ENCODE assay signal across 9 cellular contexts in genomic region chr12:113961921-113962710, GRCh38. TPM values are rescaled to one million over a fixed set of nuclear protein-coding genes. Genes with fewer than 3 reads are reported as not detected.
DNase-seq lines count a peak whose midpoint lies in the region; ATAC-seq and TF ChIP-seq lines count a peak whose summit lies in the region.
"Had no signal": no experiment of that assay in that cellular context is flagged by ENCODE, and none has a peak within 500 bp of the region (broad histone marks: within the 10 kb centered on the region; RNA-seq: fewer than 3 reads in every experiment).

No MANE protein-coding gene starts in this region.

- H3K27me3 ChIP-seq in WERI-Rb-1 (ENCODE audit: insufficient read depth, low read depth, severe bottlenecking) (peaks cover 1% of the 10 kb centered on the region), GM23338 (ENCODE audit: insufficient read depth) (no peaks in the 10 kb centered on the region)
- H3K27me3 ChIP-seq: BLaER1 had no signal

- H3K4me1 Mint-ChIP-seq in central memory CD8-positive, alpha-beta T cell = peaks cover 33% of the 10 kb centered on the region
- peaks cover 50% of the 10 kb centered on the region for H3K4me1 Mint-ChIP-seq in stimulated activated memory B cell treated with anti-CD40 and anti-IgM and Interleukin-4, amounts not matched to agents 10 μg/mL and 1 μg/mL and 100 μg/mL, for 72 hours
- H3K4me1 Mint-ChIP-seq in GM23338 = peaks cover 9% of the 10 kb centered on the region

- H3K36me3 ChIP-seq in WERI-Rb-1 = peaks cover 28% of the 10 kb centered on the region
- peaks cover 20% of the 10 kb centered on the region for H3K36me3 ChIP-seq in GM23338 (ENCODE audit: insufficient read depth)

- intact Hi-C loops in left colon (cut with DNase I, micrococcal nuclease) = no loop called here

- H3K79me2 ChIP-seq in GM23338 (replicated peaks; ENCODE audit: insufficient read depth) = peaks cover 31% of the 10 kb centered on the region

- no peaks in the 10 kb centered on the region for H3K9me2 ChIP-seq in GM23338 (ENCODE audit: insufficient read depth)

- H2AFZ ChIP-seq in GM23338 = no peak overlapping the region

- H3K9me3 Mint-ChIP-seq in central memory CD8-positive, alpha-beta T cell = no peaks in the 10 kb centered on the region
- H3K9me3 Mint-ChIP-seq in stimulated activated memory B cell treated with anti-CD40 and anti-IgM and Interleukin-4, amounts not matched to agents 10 μg/mL and 1 μg/mL and 100 μg/mL, for 72 hours = no peaks in the 10 kb centered on the region
- no peaks in the 10 kb centered on the region; the same call in 1 of the 3 replicates for H3K9me3 Mint-ChIP-seq in GM23338

- no peak overlapping the region for H3K4me3 ChIP-seq in WERI-Rb-1 (ENCODE audit: low read depth, low read length)
- no peak overlapping the region for H3K4me3 ChIP-seq in GM23338
- H3K4me3 ChIP-seq: BLaER1 had no signal

- H3K27me3 Mint-ChIP-seq in central memory CD8-positive, alpha-beta T cell = no peaks in the 10 kb centered on the region
- H3K27me3 Mint-ChIP-seq in stimulated activated memory B cell treated with anti-CD40 and anti-IgM and Interleukin-4, amounts not matched to agents 10 μg/mL and 1 μg/mL and 100 μg/mL, for 72 hours = no peaks in the 10 kb centered on the region
- H3K27me3 Mint-ChIP-seq in GM23338 (ENCODE audit: insufficient read depth, low read depth, poor library complexity) = peaks cover 6% of the 10 kb centered on the region

- H3K4me2 ChIP-seq in GM23338 = no peak overlapping the region
- H3K4me2 ChIP-seq: BLaER1 had no signal

- H3K4me1 ChIP-seq in GM23338 (ENCODE audit: insufficient read depth) = peaks cover 17% of the 10 kb centered on the region

- H4K20me1 ChIP-seq in GM23338 (replicated peaks; ENCODE audit: insufficient read depth) = 0 out of 2 replicates have a peak, but pooled peaks cover 3% of the 10 kb centered on the region
- H4K20me1 ChIP-seq: BLaER1 had no signal

- TF ChIP-seq CTCF in WERI-Rb-1 (IDR thresholded peaks at IDR 0.05; ENCODE audit: low read depth, low read length) (no peak), GM23338 (conservative IDR thresholded peaks at IDR 0.05; ENCODE audit: low read depth in 2 of 2) (no peak)

- DNase-seq in activated effector memory CD4-positive, alpha-beta T cell treated with anti-CD3 and anti-CD28 coated beads, Interleukin-2, amount 50 U/mL, for 16 hours = peak; percentile 67
- no peak for DNase-seq in activated effector memory CD4-positive, alpha-beta T cell treated with Interleukin-2 at 50 U/mL for 16 hours
- peak; percentile 5 for DNase-seq in OCI-M1 (lab: John Stamatoyannopoulos, UW)
- no peak for DNase-seq in central memory CD8-positive, alpha-beta T cell (ENCODE audit: low spot score in 2 of 2)
- no peak for DNase-seq in left colon
- no peak for DNase-seq in WERI-Rb-1
- no peak for DNase-seq in GM23338 (ENCODE audit: low spot score)

- H3K4me3 Mint-ChIP-seq in central memory CD8-positive, alpha-beta T cell = no peak overlapping the region
- peak overlapping the region; percentile 58 for H3K4me3 Mint-ChIP-seq in stimulated activated memory B cell treated with anti-CD40 and anti-IgM and Interleukin-4, amounts not matched to agents 10 μg/mL and 1 μg/mL and 100 μg/mL, for 72 hours
- no peak overlapping the region for H3K4me3 Mint-ChIP-seq in GM23338

- H3F3A ChIP-seq in GM23338 (replicated peaks; ENCODE audit: low read depth) = no peaks in the 10 kb centered on the region

- no peaks in the 10 kb centered on the region for H3K9me3 ChIP-seq in WERI-Rb-1 (ENCODE audit: severe bottlenecking)
- H3K9me3 ChIP-seq: BLaER1 had no signal

- H3K27ac Mint-ChIP-seq in central memory CD8-positive, alpha-beta T cell (ENCODE audit: low read depth) = peak overlapping the region; percentile 27
- peak overlapping the region; percentile 98 for H3K27ac Mint-ChIP-seq in stimulated activated memory B cell treated with anti-CD40 and anti-IgM and Interleukin-4, amounts not matched to agents 10 μg/mL and 1 μg/mL and 100 μg/mL, for 72 hours
- no peak overlapping the region for H3K27ac Mint-ChIP-seq in GM23338

- no peak for ATAC-seq in central memory CD8-positive, alpha-beta T cell (replicated peaks; ENCODE audit: extremely low read depth, poor library complexity, severe bottlenecking)
- peak; percentile 76 for ATAC-seq in stimulated activated memory B cell treated with anti-CD40 and anti-IgM and Interleukin-4, amounts not matched to agents 10 μg/mL and 1 μg/mL and 100 μg/mL, for 72 hours
- no peak for ATAC-seq in left colon
- ATAC-seq in GM23338 = no peak

- H3K27ac ChIP-seq in WERI-Rb-1 (no peak overlapping the region), GM23338 (ENCODE audit: low read depth) (no peak overlapping the region)
- H3K27ac ChIP-seq: BLaER1 had no signal

- peaks cover 32% of the 10 kb centered on the region for H3K36me3 Mint-ChIP-seq in central memory CD8-positive, alpha-beta T cell (ENCODE audit: insufficient read depth)
- H3K36me3 Mint-ChIP-seq in stimulated activated memory B cell treated with anti-CD40 and anti-IgM and Interleukin-4, amounts not matched to agents 10 μg/mL and 1 μg/mL and 100 μg/mL, for 72 hours = peaks cover 49% of the 10 kb centered on the region
- H3K36me3 Mint-ChIP-seq in GM23338 (ENCODE audit: low read depth) = peaks cover 51% of the 10 kb centered on the region

TF ChIP-seq in GM23338, 12 proteins besides CTCF, POLR2A, EP300 and RAD21 (continues in another document):
- TF ChIP-seq EZH2 (IDR thresholded peaks at IDR 0.05; ENCODE audit: low read depth, unreplicated experiment) = no peak
- no peak for TF ChIP-seq REST (IDR thresholded peaks at IDR 0.05; ENCODE audit: unreplicated experiment)

RNA-seq across cellular contexts. Expression of gene RBM19, which starts 4.0 kb away (rescaled TPM):
- total RNA-seq in left colon = 10 to 100 TPM; 20.9 to 24.0 TPM
- total RNA-seq in GM23338 (2014; rRNA removed; shearing (Covaris generic)) = 44.3 and 56.7 TPM in 2 replicates
- 40.1 and 43.4 TPM in 2 replicates for polyA plus RNA-seq in GM23338 (2016; fragmentation: Nextera tagmentation; extraction: Ambion mirVana)

Comparison
In these comparisons a context has a peak if more than half of its experiments do, and no peak if none do; other contexts are left out.
1. DNase-seq: peak in activated effector memory CD4-positive, alpha-beta T cell treated with anti-CD3 and anti-CD28 coated beads, Interleukin-2, amount 50 U/mL, for 16 hours (single experiment) and OCI-M1 (single experiment); none in activated effector memory CD4-positive, alpha-beta T cell treated with Interleukin-2 at 50 U/mL for 16 hours (single experiment), central memory CD8-positive, alpha-beta T cell (0 of 2), left colon (0 of 2), WERI-Rb-1 (single experiment) and GM23338 (single experiment).